ENCODE assay signal across 1 cellular context in genomic region chr12:6346235-6346832, GRCh38.
TF ChIP-seq lines count a peak whose summit lies in the region.

No MANE protein-coding gene starts in this region.

TF ChIP-seq in endothelial cell of umbilical vein, 7 proteins besides CTCF, POLR2A, EP300 and RAD21:
- TF ChIP-seq FOS (IDR thresholded peaks at IDR 0.05; ENCODE audit: borderline replicate concordance, insufficient read depth, low read length) (no peak), JUN (IDR thresholded peaks at IDR 0.05; ENCODE audit: borderline replicate concordance, insufficient read depth, insufficient read length, low read depth) (no peak), MYC (IDR thresholded peaks at IDR 0.05; ENCODE audit: low read depth, low read length) (no peak), EZH2 (IDR thresholded peaks at IDR 0.05; ENCODE audit: borderline replicate concordance, low read depth, low read length, severe bottlenecking) (no peak), GATA2 (IDR thresholded peaks at IDR 0.05; ENCODE audit: insufficient read depth, insufficient read length, low read depth, low read length) (no peak), POLR2AphosphoS5 (IDR thresholded peaks at IDR 0.05; ENCODE audit: insufficient read depth, low read depth, low read length) (no peak), MAX (IDR thresholded peaks at IDR 0.05; ENCODE audit: insufficient read depth, insufficient read length) (no peak)
